ENCODE assay signal across 21 cellular contexts in the genomic region with DNA sequence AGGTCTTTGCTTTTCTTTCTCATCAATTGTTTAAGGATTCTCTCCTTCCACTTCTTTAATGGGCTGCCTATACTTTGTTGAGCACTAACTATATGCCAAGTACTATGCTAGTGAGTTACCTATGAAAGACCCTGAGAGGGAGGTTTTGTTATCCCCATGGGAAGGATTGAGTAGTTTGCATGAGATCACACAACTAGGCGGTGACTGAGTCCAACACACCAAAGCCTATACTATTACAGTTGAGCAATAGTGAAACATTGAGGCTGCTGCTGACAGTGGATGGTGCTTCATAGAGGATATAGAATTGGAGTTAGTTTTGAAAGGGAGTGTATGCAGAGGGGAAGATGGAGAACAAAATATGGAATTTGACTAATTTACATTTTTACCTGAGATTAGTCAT. TPM values are rescaled to one million over a fixed set of nuclear protein-coding genes. Genes with fewer than 3 reads are reported as not detected.
DNase-seq lines count a peak whose midpoint lies in the region; ATAC-seq and FAIRE-seq lines count a peak whose summit lies in the region.
"Had no signal": no experiment of that assay in that cellular context is flagged by ENCODE, and none has a peak within 500 bp of the region (broad histone marks: within the 10 kb centered on the region; RNA-seq: fewer than 3 reads in every experiment).

No MANE protein-coding gene starts in this region.

- peaks cover 8 to 17% of the 10 kb centered on the region in 2 donors for H3K36me3 Mint-ChIP-seq in activated T-cell treated with anti-CD3 and anti-CD28 coated beads, Interleukin-2, amount 50 U/mL, for 72 hours (ENCODE audit: insufficient read depth in 2 of 2)
- H3K36me3 Mint-ChIP-seq in stimulated activated memory B cell treated with anti-CD40 and anti-IgM and Interleukin-4, amounts not matched to agents 10 μg/mL and 1 μg/mL and 100 μg/mL, for 72 hours, result peaks cover 20% of the 10 kb centered on the region

- H3K27ac Mint-ChIP-seq in activated T-cell treated with anti-CD3 and anti-CD28 coated beads, Interleukin-2, amount 50 U/mL, for 72 hours, result no peak overlapping the region
- no peak overlapping the region for H3K27ac Mint-ChIP-seq in stimulated activated memory B cell treated with anti-CD40 and anti-IgM and Interleukin-4, amounts not matched to agents 10 μg/mL and 1 μg/mL and 100 μg/mL, for 72 hours
- H3K27ac Mint-ChIP-seq: activated CD8-positive, alpha-beta memory T cell treated with anti-CD3 and anti-CD28 coated beads, Interleukin-2, amount 10 ng/mL, durations not matched to agents 7 days and 5 days; activated naive CD8-positive, alpha-beta T cell treated with anti-CD3 and anti-CD28 coated beads, Interleukin-2, amount 10 ng/mL, durations not matched to agents 7 days and 5 days; CD8-positive, alpha-beta memory T cell had no signal

- H3K4me3 ChIP-seq in small intestine (ENCODE audit: low read depth in 1 of 2, low read length in 2 of 2), result no peak overlapping the region
- H3K4me3 ChIP-seq: breast epithelium, sigmoid colon, upper lobe of left lung had no signal

- H3K36me3 ChIP-seq in small intestine (ENCODE audit: control insufficient read depth in 2 of 2, insufficient read depth in 2 of 2, low read length in 2 of 2), result no peaks in the 10 kb centered on the region
- H3K36me3 ChIP-seq: breast epithelium, sigmoid colon, upper lobe of left lung had no signal

- WGBS in small intestine, 3 donors, result 89 to 92% (median 89%) methylated on average over 1 of the region's 1 CpG

- FAIRE-seq in small intestine (lab: Jason Lieb, UNC), result no peak

- H3K9me3 ChIP-seq in small intestine (ENCODE audit: control insufficient read depth, low read depth), result no peaks in the 10 kb centered on the region
- H3K9me3 ChIP-seq: breast epithelium, sigmoid colon, upper lobe of left lung had no signal

- peak; percentile 28 to 46 for ATAC-seq in activated T-cell treated with anti-CD3 and anti-CD28 coated beads, Interleukin-2, amount 50 U/mL, for 72 hours (replicated peaks in 1 of 2)
- peak; percentile 36 for ATAC-seq in HG02588 (IDR thresholded peaks at IDR 0.05; ENCODE audit: unreplicated experiment)
- ATAC-seq in HG03460 (IDR thresholded peaks at IDR 0.05; ENCODE audit: unreplicated experiment), result peak; percentile 32
- ATAC-seq in stimulated activated memory B cell treated with anti-CD40 and anti-IgM and Interleukin-4, amounts not matched to agents 10 μg/mL and 1 μg/mL and 100 μg/mL, for 72 hours, result peak; percentile 62
- no peak for ATAC-seq in GM21526 (IDR thresholded peaks at IDR 0.05; ENCODE audit: low FRiP score, unreplicated experiment)
- ATAC-seq: activated CD8-positive, alpha-beta memory T cell treated with anti-CD3 and anti-CD28 coated beads, Interleukin-2, amount 10 ng/mL, durations not matched to agents 7 days and 5 days had no signal

- H3K9me3 Mint-ChIP-seq in activated T-cell treated with anti-CD3 and anti-CD28 coated beads, Interleukin-2, amount 50 U/mL, for 72 hours, result no peaks in the 10 kb centered on the region
- H3K9me3 Mint-ChIP-seq in stimulated activated memory B cell treated with anti-CD40 and anti-IgM and Interleukin-4, amounts not matched to agents 10 μg/mL and 1 μg/mL and 100 μg/mL, for 72 hours, result no peaks in the 10 kb centered on the region
- H3K9me3 Mint-ChIP-seq: CD8-positive, alpha-beta memory T cell had no signal

- peaks cover 39% of the 10 kb centered on the region for H3K4me1 Mint-ChIP-seq in activated T-cell treated with anti-CD3 and anti-CD28 coated beads, Interleukin-2, amount 50 U/mL, for 72 hours (ENCODE audit: low read depth)
- peaks cover 28% of the 10 kb centered on the region for H3K4me1 Mint-ChIP-seq in stimulated activated memory B cell treated with anti-CD40 and anti-IgM and Interleukin-4, amounts not matched to agents 10 μg/mL and 1 μg/mL and 100 μg/mL, for 72 hours

- H3K27me3 ChIP-seq in small intestine (ENCODE audit: control insufficient read depth in 2 of 2, insufficient read depth in 2 of 2, low read length in 2 of 2), result no peaks in the 10 kb centered on the region
- H3K27me3 ChIP-seq: breast epithelium, upper lobe of left lung had no signal

- no peaks in the 10 kb centered on the region for H3K27me3 Mint-ChIP-seq in activated T-cell treated with anti-CD3 and anti-CD28 coated beads, Interleukin-2, amount 50 U/mL, for 72 hours (ENCODE audit: low read depth)
- no peaks in the 10 kb centered on the region for H3K27me3 Mint-ChIP-seq in stimulated activated memory B cell treated with anti-CD40 and anti-IgM and Interleukin-4, amounts not matched to agents 10 μg/mL and 1 μg/mL and 100 μg/mL, for 72 hours
- H3K27me3 Mint-ChIP-seq: activated CD8-positive, alpha-beta memory T cell treated with anti-CD3 and anti-CD28 coated beads, Interleukin-2, amount 10 ng/mL, durations not matched to agents 7 days and 5 days; activated naive CD8-positive, alpha-beta T cell treated with anti-CD3 and anti-CD28 coated beads, Interleukin-2, amount 10 ng/mL, durations not matched to agents 7 days and 5 days had no signal

- no peak overlapping the region for H3K4me3 Mint-ChIP-seq in activated T-cell treated with anti-CD3 and anti-CD28 coated beads, Interleukin-2, amount 50 U/mL, for 72 hours
- H3K4me3 Mint-ChIP-seq in stimulated activated memory B cell treated with anti-CD40 and anti-IgM and Interleukin-4, amounts not matched to agents 10 μg/mL and 1 μg/mL and 100 μg/mL, for 72 hours, result no peak overlapping the region
- H3K4me3 Mint-ChIP-seq: activated CD8-positive, alpha-beta memory T cell treated with anti-CD3 and anti-CD28 coated beads, Interleukin-2, amount 10 ng/mL, durations not matched to agents 7 days and 5 days; activated naive CD8-positive, alpha-beta T cell treated with anti-CD3 and anti-CD28 coated beads, Interleukin-2, amount 10 ng/mL, durations not matched to agents 7 days and 5 days; CD8-positive, alpha-beta memory T cell had no signal

- no peaks in the 10 kb centered on the region for H3K4me1 ChIP-seq in small intestine (ENCODE audit: control insufficient read depth in 2 of 2, insufficient read depth in 1 of 2, low read depth in 1 of 2, low read length in 1 of 2)
- H3K4me1 ChIP-seq: breast epithelium had no signal

- DNase-seq in activated T-cell treated with anti-CD3 and anti-CD28 coated beads, Interleukin-2, amount 50 U/mL, for 72 hours, result no peak
- DNase-seq in activated T-cell treated with anti-CD3 and anti-CD28 coated beads, Interleukin-2, amount 50 U/mL, for 1 hour, result no peak
- DNase-seq in small intestine (no peak), DMS53 treated with DMSO at 0.1 percent for 48 hours (lab: John Stamatoyannopoulos, UW; ENCODE audit: unreplicated experiment) (no peak)
- DNase-seq: activated CD8-positive, alpha-beta memory T cell treated with anti-CD3 and anti-CD28 coated beads, Interleukin-2, amount 10 ng/mL, durations not matched to agents 7 days and 5 days; activated naive CD8-positive, alpha-beta T cell treated with anti-CD3 and anti-CD28 coated beads, Interleukin-2, amount 10 ng/mL, durations not matched to agents 7 days and 5 days; CD8-positive, alpha-beta memory T cell; EL; hippocampal formation; midbrain; NCI-H1417 treated with DMSO at 0.1 percent for 48 hours; sigmoid colon; stimulated activated CD4-positive, alpha-beta T cell treated with anti-CD3 and anti-CD28 coated beads, Interleukin-4, amount 100 ng/mL, for 24 hours; SW 1271; upper lobe of left lung had no signal

- H3K27ac ChIP-seq in small intestine (ENCODE audit: low read depth in 1 of 2, low read length in 1 of 2), result no peak overlapping the region
- H3K27ac ChIP-seq: breast epithelium, RWPE1, sigmoid colon, upper lobe of left lung had no signal

RNA-seq across cellular contexts. Expression of a gene that starts 15.8 kb away (rescaled TPM):
- 10 to 100 TPM; 94.1 to 98.6 TPM for total RNA-seq in activated T-cell treated with anti-CD3 and anti-CD28 coated beads, Interleukin-2, amount 50 U/mL, for 72 hours
- 10 to 100 TPM; 14.4 to 44.7 (median 33.0) TPM for polyA plus RNA-seq in small intestine
